13 cellular contexts compared by ENCODE assay signal in the genomic region with DNA sequence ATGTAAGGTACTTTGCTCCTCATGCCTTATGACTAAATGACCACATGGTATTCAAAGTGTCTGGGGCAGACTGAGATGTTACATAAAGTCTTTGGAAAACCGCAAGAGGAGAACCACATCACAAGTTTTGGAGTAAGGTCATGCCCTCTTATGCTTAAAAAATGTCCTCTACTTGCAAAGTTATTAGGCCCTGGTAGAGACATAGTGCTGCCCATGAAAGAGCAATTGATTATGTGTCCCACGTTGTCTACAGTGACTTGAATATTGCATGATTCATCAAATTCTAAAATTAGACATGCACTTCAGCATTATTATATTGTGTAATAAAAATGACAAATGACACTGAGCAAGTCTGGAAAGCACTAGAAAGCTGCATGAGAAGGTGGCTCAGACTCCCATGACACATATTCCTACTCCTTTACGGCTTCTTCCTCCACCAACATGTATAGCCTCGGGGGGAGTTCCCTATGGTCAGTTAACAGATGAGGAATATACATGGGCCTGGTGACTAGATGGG.
DNase-seq lines count a peak whose midpoint lies in the region; ATAC-seq and TF ChIP-seq lines count a peak whose summit lies in the region.
"Had no signal": no experiment of that assay in that cellular context is flagged by ENCODE, and none has a peak within 500 bp of the region (broad histone marks: within the 10 kb centered on the region; RNA-seq: fewer than 3 reads in every experiment).

No MANE protein-coding gene starts in this region.

- H3K4me1 ChIP-seq in smooth muscle cell (ENCODE audit: low read depth) = no peaks in the 10 kb centered on the region
- H3K4me1 ChIP-seq in A673 (ENCODE audit: insufficient read depth, low read length, poor library complexity, severe bottlenecking) = no peaks in the 10 kb centered on the region
- no peaks in the 10 kb centered on the region for H3K4me1 ChIP-seq in SJCRH30

- no peak overlapping the region for H2AFZ ChIP-seq in smooth muscle cell (ENCODE audit: low read depth)

- peak overlapping the region; percentile 48 for H3K4me2 ChIP-seq in smooth muscle cell

- no peak overlapping the region for H3K27ac ChIP-seq in brain microvascular endothelial cell
- H3K27ac ChIP-seq in smooth muscle cell (ENCODE audit: low read depth) = peak overlapping the region; percentile 96
- no peak overlapping the region for H3K27ac ChIP-seq in A673 (ENCODE audit: low read depth, low read length, poor library complexity, severe bottlenecking)
- no peak overlapping the region for H3K27ac ChIP-seq in SJCRH30

- H3K9me3 ChIP-seq in smooth muscle cell (replicated peaks; ENCODE audit: low read depth) (no peaks in the 10 kb centered on the region), A673 (ENCODE audit: low read depth, low read length, poor library complexity, severe bottlenecking) (no peaks in the 10 kb centered on the region), SJCRH30 (replicated peaks) (no peaks in the 10 kb centered on the region)

- no peak for ATAC-seq in stimulated activated naive CD8-positive, alpha-beta T cell treated with anti-CD3 and anti-CD28 coated beads, Interleukin-15, Interleukin-2, amounts not matched to agents 100 U/mL and 50 U/mL, for 24 hours
- ATAC-seq: natural killer cell treated with Interleukin-12 subunit alpha and Interleukin-12 subunit beta and Interleukin-15 and Interleukin-18, amount 100 ng/mL, for 72 hours; stimulated activated memory B cell treated with anti-CD40 and anti-IgM and Interleukin-4, amounts not matched to agents 10 μg/mL and 1 μg/mL and 100 μg/mL, for 72 hours had no signal

- H3K27me3 ChIP-seq in brain microvascular endothelial cell (replicated peaks) = no peaks in the 10 kb centered on the region
- H3K27me3 ChIP-seq in smooth muscle cell (ENCODE audit: low read depth) = no peaks in the 10 kb centered on the region
- no peaks in the 10 kb centered on the region for H3K27me3 ChIP-seq in A673 (replicated peaks; ENCODE audit: insufficient read depth, low read depth, low read length, poor library complexity)
- H3K27me3 ChIP-seq in SJCRH30 = no peaks in the 10 kb centered on the region

- H3F3A ChIP-seq in smooth muscle cell (ENCODE audit: low read depth) = peaks cover 5% of the 10 kb centered on the region

- H3K36me3 ChIP-seq in brain microvascular endothelial cell (replicated peaks) (no peaks in the 10 kb centered on the region), smooth muscle cell (ENCODE audit: low read depth) (no peaks in the 10 kb centered on the region), A673 (ENCODE audit: insufficient read depth, low read length, poor library complexity, severe bottlenecking) (no peaks in the 10 kb centered on the region), SJCRH30 (no peaks in the 10 kb centered on the region)

- no TSS peak for BruUV-seq in A673 (replicated peaks; lab: Mats Ljungman, UMichigan)

- WGBS in smooth muscle cell (ENCODE audit: low lambda C conversion rate) = 45% methylated on average over 4 of the region's 4 CpGs

- TF ChIP-seq CTCF in brain microvascular endothelial cell (IDR thresholded peaks at IDR 0.05; ENCODE audit: low read depth, low read length, missing control alignments) (no peak), smooth muscle cell (IDR thresholded peaks at IDR 0.05; ENCODE audit: borderline replicate concordance, insufficient read depth, poor library complexity, severe bottlenecking) (no peak), A673 (conservative IDR thresholded peaks at IDR 0.05; ENCODE audit: low read depth, low read length) (no peak), foreskin fibroblast (IDR thresholded peaks at IDR 0.05; ENCODE audit: low read depth, low read length) (no peak)

- H3K4me3 ChIP-seq in brain microvascular endothelial cell (ENCODE audit: low read depth, low read length) (no peak overlapping the region), smooth muscle cell (no peak overlapping the region), A673 (ENCODE audit: low read depth, low read length, poor library complexity, severe bottlenecking) (no peak overlapping the region), foreskin fibroblast (ENCODE audit: low read depth in 1 of 2, low read length in 2 of 2) (no peak overlapping the region), SJCRH30 (no peak overlapping the region)

- peak; percentile 39 for DNase-seq in GM03348 (ENCODE audit: low spot score)
- DNase-seq in NOMO-1 treated with DMSO at 0.1 percent for 48 hours (lab: John Stamatoyannopoulos, UW; ENCODE audit: unreplicated experiment) = peak; percentile 85
- peak; percentile 6 for DNase-seq in brain microvascular endothelial cell
- DNase-seq in smooth muscle cell (lab: John Stamatoyannopoulos, UW; ENCODE audit: unreplicated experiment) = no peak
- DNase-seq in A673 (ENCODE audit: low spot score) = no peak
- DNase-seq in foreskin fibroblast = no peak
- DNase-seq in SJCRH30 = no peak
- no peak for DNase-seq in stimulated activated naive CD8-positive, alpha-beta T cell treated with anti-CD3 and anti-CD28 coated beads, Interleukin-15, Interleukin-2, amounts not matched to agents 100 U/mL and 50 U/mL, for 24 hours
- DNase-seq: activated naive CD4-positive, alpha-beta T cell treated with anti-CD3 and anti-CD28 coated beads for 36 hours; NCI-H1417 treated with DMSO at 0.1 percent for 48 hours; stimulated activated CD4-positive, alpha-beta T cell treated with anti-CD3 and anti-CD28 coated beads, Interleukin-4, amount 100 ng/mL, for 1 hour had no signal

- H4K20me1 ChIP-seq in smooth muscle cell (ENCODE audit: low read depth) = no peaks in the 10 kb centered on the region

- peak overlapping the region; percentile 84 for H3K9ac ChIP-seq in smooth muscle cell (ENCODE audit: low read depth)

- no peaks in the 10 kb centered on the region for H3K79me2 ChIP-seq in smooth muscle cell (ENCODE audit: low read depth)

- in situ Hi-C loops in brain microvascular endothelial cell (cut with HindIII; ENCODE audit: low pct_ligation_motif_present, low sequenced_read_pairs) = no loop called here

- intact Hi-C loops in A673 (cut with micrococcal nuclease; ENCODE audit: unreplicated experiment) = no loop called here

- CTCF ChIA-PET in A673 (lab: Charles Lee) = no interaction called here

- POLR2A ChIA-PET in A673 (lab: Charles Lee; ENCODE audit: low non-redundant PET) = no interaction called here

Comparison
In these comparisons a context has a peak if more than half of its experiments do, and no peak if none do; other contexts are left out.
1. DNase-seq: peak in GM03348 (single experiment), NOMO-1 treated with DMSO at 0.1 percent for 48 hours (single experiment) and brain microvascular endothelial cell (single experiment); none in smooth muscle cell (single experiment), A673 (single experiment), foreskin fibroblast (0 of 2), SJCRH30 (0 of 2) and stimulated activated naive CD8-positive, alpha-beta T cell treated with anti-CD3 and anti-CD28 coated beads, Interleukin-15, Interleukin-2, amounts not matched to agents 100 U/mL and 50 U/mL, for 24 hours (single experiment).